4 cellular contexts compared by ENCODE assay signal in the genomic region with DNA sequence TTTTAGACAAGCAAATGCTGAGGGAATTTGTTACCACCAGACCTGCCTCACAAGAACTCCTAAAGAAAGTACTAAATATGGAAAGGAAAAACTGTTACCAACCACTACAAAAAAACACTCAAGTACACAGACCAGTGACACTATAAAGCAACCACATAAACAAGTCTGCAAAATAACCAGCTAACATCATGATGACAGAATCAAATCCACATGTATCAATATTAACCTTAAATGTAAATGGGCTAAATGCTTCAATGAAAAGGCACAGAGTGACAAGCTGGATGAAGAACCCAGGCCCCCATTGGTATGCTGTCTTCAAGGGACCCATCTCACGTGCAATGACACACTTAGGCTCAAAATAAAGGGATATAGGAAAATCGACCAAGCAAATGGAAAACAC.
"Had no signal": no experiment of that assay in that cellular context is flagged by ENCODE, and none has a peak within 500 bp of the region (broad histone marks: within the 10 kb centered on the region; RNA-seq: fewer than 3 reads in every experiment).

No MANE protein-coding gene starts in this region.

- H3K9me3 ChIP-seq: HAP-1 had no signal

- H3K4me1 ChIP-seq: HAP-1 had no signal

- ATAC-seq: GM23338, HCT116 had no signal

- H3K4me3 ChIP-seq: GM23248, GM23338, HAP-1 had no signal

- H3K27ac ChIP-seq: GM23248 had no signal

- H3K36me3 ChIP-seq: HAP-1 had no signal
